ENCODE assay signal across 1 cellular context in genomic region chr7:102431617-102432298, GRCh38.
TF ChIP-seq lines count a peak whose summit lies in the region.

No MANE protein-coding gene starts in this region.

TF ChIP-seq in GM23338, 12 proteins besides CTCF, POLR2A, EP300 and RAD21 (continued from another document):
- no peak for TF ChIP-seq ETS1 (IDR thresholded peaks at IDR 0.05)
